In genomic region chr2:37231251-37232130, GRCh38 we compare ENCODE assay signal across 8 cellular contexts. TPM values are rescaled to one million over a fixed set of nuclear protein-coding genes. Genes with fewer than 3 reads are reported as not detected.
DNase-seq lines count a peak whose midpoint lies in the region; ATAC-seq and TF ChIP-seq lines count a peak whose summit lies in the region.

Gene CEBPZ, minus strand, starts transcription at chr2:37231596. Its CDS starts 29 bp downstream, at chr2:37231567.
Gene NDUFAF7, plus strand, starts transcription at chr2:37231658. Its CDS starts 48 bp downstream, at chr2:37231706.

- peak within 1 kb of the TSS; percentile 90 for H3K27ac ChIP-seq in C4-2B

- no peak for TF ChIP-seq CTCF in C4-2B (conservative IDR thresholded peaks at IDR 0.05)
- TF ChIP-seq CTCF in lower leg skin (IDR thresholded peaks at IDR 0.05), result no peak

- ATAC-seq in GM19351 (IDR thresholded peaks at IDR 0.05; ENCODE audit: unreplicated experiment) (peak; percentile 90), HG03520 (IDR thresholded peaks at IDR 0.05; ENCODE audit: unreplicated experiment) (peak; percentile 89)

- peak within 1 kb of the TSS; percentile 61 for H3K4me3 ChIP-seq in lower leg skin (ENCODE audit: low read depth, poor library complexity, severe bottlenecking)

- WGBS in lower leg skin, 2 donors, result 0% methylated on average over 38 to 65 of the region's 73 CpGs

- TF ChIP-seq POLR2A in lower leg skin (IDR thresholded peaks at IDR 0.05), result peak in 1 of 2 donors; percentile 47

- intact Hi-C loops in lower leg skin (cut with DNase I; ENCODE audit: low total_unique reads), result no loop called here

- DNase-seq in NCI-H526 treated with DMSO at 0.1 percent for 48 hours (lab: John Stamatoyannopoulos, UW) (peak; percentile 84), ecto neural progenitor cell (ENCODE audit: low spot score) (peak; percentile 89), lower leg skin (ENCODE audit: low spot score in 2 of 2) (peak; percentile 93 to 98)
- peak; percentile 84 to 85 for DNase-seq in activated CD4-positive, alpha-beta T cell treated with anti-CD3 and anti-CD28 coated beads, Interleukin-2, amount 50 U/mL, for 4 hours
- peak; percentile 79 to 90 for DNase-seq in stimulated activated CD4-positive, alpha-beta T cell treated with anti-CD3 and anti-CD28 coated beads, Interleukin-4, amount 100 ng/mL, for 48 hours (ENCODE audit: low read depth in 2 of 2)

RNA-seq across cellular contexts. Expression of gene CEBPZ, which starts in this region (rescaled TPM):
- total RNA-seq in lower leg skin, result 10 to 100 TPM; 21.0 to 28.5 (median 25.2) TPM

RNA-seq across cellular contexts. Expression of gene NDUFAF7, which starts in this region (rescaled TPM):
- total RNA-seq in lower leg skin, result 10 to 100 TPM in 2 of 4 donors, 1 to 10 TPM in 2; 7.5 to 16.1 (median 12.7) TPM

Comparison
In these comparisons a context has a peak if more than half of its experiments do, and no peak if none do; other contexts are left out.
1. Peak in every context shown above with its lines: DNase-seq, ATAC-seq, H3K4me3 ChIP-seq and H3K27ac ChIP-seq.